35 cellular contexts compared by ENCODE assay signal in the genomic region with DNA sequence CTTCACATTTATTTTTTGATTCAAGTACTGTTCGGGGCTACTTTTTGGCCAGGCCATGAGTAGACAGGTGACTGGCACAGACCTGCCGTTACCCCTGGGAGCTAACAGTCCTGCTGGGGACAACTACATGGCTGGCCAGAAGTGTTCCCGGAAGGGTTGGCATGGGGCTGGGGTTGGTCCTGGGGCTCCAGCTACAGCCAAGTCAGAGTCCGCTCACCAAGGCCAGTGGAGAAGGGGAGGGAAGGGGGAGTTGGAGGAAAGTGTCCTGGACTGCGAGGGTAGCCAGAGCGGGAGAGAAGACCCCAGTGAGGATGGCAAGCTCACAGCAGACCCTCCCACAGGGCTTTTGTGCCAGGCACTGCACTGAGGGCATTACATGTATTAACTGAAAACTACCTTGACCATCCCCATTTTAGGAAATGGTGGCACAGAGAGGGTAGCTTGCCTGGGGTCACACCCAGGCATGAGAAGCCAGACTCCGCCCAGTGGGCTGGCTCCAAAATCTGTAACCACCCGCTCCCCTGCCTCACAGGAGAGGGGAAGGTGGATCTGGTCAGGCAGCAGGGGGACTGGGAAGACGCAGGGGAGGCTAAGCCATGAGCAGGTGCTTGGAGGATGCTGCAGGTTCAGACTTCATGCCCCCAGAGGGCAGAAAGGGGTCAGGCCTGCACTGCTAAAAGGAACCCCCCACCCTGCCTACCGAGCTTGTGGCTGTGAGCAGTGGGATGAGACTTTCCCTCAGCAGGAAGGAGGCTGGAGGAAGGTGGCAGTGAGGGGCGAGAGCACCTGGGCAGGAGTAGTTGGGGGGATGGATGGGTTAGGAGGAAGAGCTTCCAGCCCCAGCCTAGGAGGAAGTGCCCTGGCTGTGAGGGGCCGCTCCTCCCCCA. TPM values are rescaled to one million over a fixed set of nuclear protein-coding genes. Genes with fewer than 3 reads are reported as not detected.
DNase-seq lines count a peak whose midpoint lies in the region; ATAC-seq, FAIRE-seq and TF ChIP-seq lines count a peak whose summit lies in the region.
"Had no signal": no experiment of that assay in that cellular context is flagged by ENCODE, and none has a peak within 500 bp of the region (broad histone marks: within the 10 kb centered on the region; RNA-seq: fewer than 3 reads in every experiment).

No MANE protein-coding gene starts in this region.

- H4K91ac ChIP-seq in H1 (replicated peaks; ENCODE audit: insufficient read length, low read length): peak overlapping the region; percentile 57

- peak overlapping the region; percentile 60; the same call in 1 of the 2 replicates for H2BK5ac ChIP-seq in H1 (ENCODE audit: low read depth, low read length)

- TF ChIP-seq EP300 in H1 (IDR thresholded peaks at IDR 0.05; ENCODE audit: borderline replicate concordance in 1 of 2, low read depth in 2 of 2, low read length in 2 of 2): no peak

- no peak overlapping the region for H2BK120ac ChIP-seq in H1 (replicated peaks; ENCODE audit: low read depth, low read length)

- H2AFZ ChIP-seq in H1 (ENCODE audit: low read length): no peak overlapping the region
- H2AFZ ChIP-seq: hepatocyte had no signal

- H3K36me3 Mint-ChIP-seq in CD4-positive, CD25-positive, alpha-beta regulatory T cell: no peaks in the 10 kb centered on the region
- H3K36me3 Mint-ChIP-seq: activated CD4-positive, alpha-beta memory T cell treated with anti-CD3 and anti-CD28 coated beads for 36 hours; stimulated activated memory B cell treated with anti-CD40 and anti-IgM and Interleukin-4, amounts not matched to agents 10 μg/mL and 1 μg/mL and 100 μg/mL, for 72 hours had no signal

- no peak overlapping the region for H3K4ac ChIP-seq in H1 (replicated peaks; ENCODE audit: insufficient read length, low read depth, low read length)

- H3K27ac Mint-ChIP-seq in CD4-positive, CD25-positive, alpha-beta regulatory T cell: peak overlapping the region in 2 of 3 donors; percentile 29 to 80
- H3K27ac Mint-ChIP-seq: activated CD4-positive, alpha-beta memory T cell treated with anti-CD3 and anti-CD28 coated beads for 36 hours; activated T-cell treated with anti-CD3 and anti-CD28 coated beads, Interleukin-2, amount 50 U/mL, for 72 hours; stimulated activated memory B cell treated with anti-CD40 and anti-IgM and Interleukin-4, amounts not matched to agents 10 μg/mL and 1 μg/mL and 100 μg/mL, for 72 hours; T-helper 1 cell treated with Interleukin-12 subunit alpha and Interleukin-12 subunit beta and Interleukin-4 antibody, amounts not matched to agents 30 μg/mL and 1 μg/mL, for 36 hours had no signal

- no peak overlapping the region for H4K8ac ChIP-seq in H1 (ENCODE audit: extremely low read depth, insufficient read depth, low read length)

- no peak overlapping the region for H3K4me3 Mint-ChIP-seq in CD4-positive, CD25-positive, alpha-beta regulatory T cell
- H3K4me3 Mint-ChIP-seq: activated CD4-positive, alpha-beta memory T cell treated with anti-CD3 and anti-CD28 coated beads for 36 hours; activated naive CD8-positive, alpha-beta T cell treated with anti-CD3 and anti-CD28 coated beads, Interleukin-2, amount 50 U/mL, for 24 hours; activated T-cell treated with anti-CD3 and anti-CD28 coated beads, Interleukin-2, amount 50 U/mL, for 72 hours; central memory CD8-positive, alpha-beta T cell; stimulated activated memory B cell treated with anti-CD40 and anti-IgM and Interleukin-4, amounts not matched to agents 10 μg/mL and 1 μg/mL and 100 μg/mL, for 72 hours; T-helper 1 cell treated with Interleukin-12 subunit alpha and Interleukin-12 subunit beta and Interleukin-4 antibody, amounts not matched to agents 30 μg/mL and 1 μg/mL, for 36 hours had no signal

- H3K23ac ChIP-seq in H1 (ENCODE audit: insufficient read length): no peak overlapping the region

- ATAC-seq in CD4-positive, CD25-positive, alpha-beta regulatory T cell (ENCODE audit: low read depth in 2 of 2): no peak
- ATAC-seq in psoas muscle (peak in 3 of 4 donors; percentile 63 to 72 (median 67)), GM18873 (IDR thresholded peaks at IDR 0.05; ENCODE audit: low FRiP score, unreplicated experiment) (no peak), GM18867 (IDR thresholded peaks at IDR 0.05; ENCODE audit: unreplicated experiment) (no peak)
- ATAC-seq: activated naive CD8-positive, alpha-beta T cell treated with anti-CD3 and anti-CD28 coated beads, Interleukin-2, amount 50 U/mL, for 24 hours; activated T-cell treated with anti-CD3 and anti-CD28 coated beads, Interleukin-2, amount 50 U/mL, for 72 hours; stimulated activated memory B cell treated with anti-CD40 and anti-IgM and Interleukin-4, amounts not matched to agents 10 μg/mL and 1 μg/mL and 100 μg/mL, for 72 hours had no signal

- H3K4me2 ChIP-seq in H1 (ENCODE audit: insufficient read depth in 1 of 2, low read depth in 2 of 2, low read length in 2 of 2): no peak overlapping the region
- H3K4me2 ChIP-seq: hepatocyte, KMS-11, SK-N-SH had no signal

- peak overlapping the region; percentile 72; the same call in 1 of the 2 replicates for H2BK15ac ChIP-seq in H1 (ENCODE audit: low read length)

- no peaks in the 10 kb centered on the region for H4K20me1 ChIP-seq in H1 (replicated peaks in 1 of 2; ENCODE audit: control insufficient read depth in 1 of 2, insufficient read depth in 2 of 2, low read length in 2 of 2)

- no peak overlapping the region for H4K5ac ChIP-seq in H1 (ENCODE audit: insufficient read length, low read depth, low read length)

- TF ChIP-seq RAD21 in H1 (IDR thresholded peaks at IDR 0.05 in 1 of 2, conservative IDR thresholded peaks at IDR 0.05 in 1 of 2; ENCODE audit: low read depth in 2 of 2, low read length in 2 of 2): no peak

- H3K23me2 ChIP-seq in H1 (ENCODE audit: low read depth, low read length): no peaks in the 10 kb centered on the region

- CTCF ChIA-PET in H1 (lab: Charles Lee; ENCODE audit: partially characterized antibody): interaction anchor here (0.7 to 4.2 kb wide), 19 partner anchors 10 to 333 kb away, joined by 3 to 21 read pairs (median 5); no protein-coding TSS in a partner anchor

- in situ Hi-C loops in KBM-7 (cut with MboI; ENCODE audit: low pct_unique_long_range_greater_than_20kb, low sequenced_read_pairs): no loop called here

- no peak overlapping the region for H3K14ac ChIP-seq in H1 (ENCODE audit: insufficient read length)

- peak overlapping the region; percentile 48; the same call in 1 of the 2 replicates for H2BK20ac ChIP-seq in H1 (ENCODE audit: low read length)

- FAIRE-seq in H1 (lab: Jason Lieb, UNC): no peak
- FAIRE-seq: GM18507 had no signal

- H3K9me3 ChIP-seq in CD4-positive, CD25-positive, alpha-beta regulatory T cell (ENCODE audit: control insufficient read depth in 2 of 2, low read length in 2 of 2): no peaks in the 10 kb centered on the region
- H3K9me3 ChIP-seq in H1 (ENCODE audit: insufficient read depth in 2 of 2, low read depth in 1 of 2, low read length in 1 of 2) (no peaks in the 10 kb centered on the region), left ventricle myocardium inferior (replicated peaks) (no peaks in the 10 kb centered on the region), psoas muscle (no peaks in the 10 kb centered on the region)
- H3K9me3 ChIP-seq: HAP-1, sigmoid colon, SK-N-SH had no signal

- H3K4me1 Mint-ChIP-seq in CD4-positive, CD25-positive, alpha-beta regulatory T cell: no peaks in the 10 kb centered on the region
- H3K4me1 Mint-ChIP-seq: activated naive CD8-positive, alpha-beta T cell treated with anti-CD3 and anti-CD28 coated beads, Interleukin-2, amount 50 U/mL, for 24 hours; central memory CD8-positive, alpha-beta T cell; stimulated activated memory B cell treated with anti-CD40 and anti-IgM and Interleukin-4, amounts not matched to agents 10 μg/mL and 1 μg/mL and 100 μg/mL, for 72 hours had no signal

- 0 out of 2 replicates have a peak overlapping the region, but pooled peaks have one; percentile 24 for H2AK5ac ChIP-seq in H1 (ENCODE audit: low read depth, low read length)

- H3K9me3 Mint-ChIP-seq in CD4-positive, CD25-positive, alpha-beta regulatory T cell: peaks cover 0 to 1% (median 0%) of the 10 kb centered on the region in 7 donors
- H3K9me3 Mint-ChIP-seq: activated CD4-positive, alpha-beta memory T cell treated with anti-CD3 and anti-CD28 coated beads for 36 hours; activated naive CD8-positive, alpha-beta T cell treated with anti-CD3 and anti-CD28 coated beads, Interleukin-2, amount 50 U/mL, for 24 hours; activated T-cell treated with anti-CD3 and anti-CD28 coated beads, Interleukin-2, amount 50 U/mL, for 72 hours; central memory CD8-positive, alpha-beta T cell; stimulated activated memory B cell treated with anti-CD40 and anti-IgM and Interleukin-4, amounts not matched to agents 10 μg/mL and 1 μg/mL and 100 μg/mL, for 72 hours; T-helper 1 cell treated with Interleukin-12 subunit alpha and Interleukin-12 subunit beta and Interleukin-4 antibody, amounts not matched to agents 30 μg/mL and 1 μg/mL, for 36 hours had no signal

- 86% methylated on average over 11 of the region's 12 CpGs; no CpG with 5 or more reads in 1 of the 2 experiments for WGBS in H1 (ENCODE audit: extremely low coverage in 1 of 2, insufficient coverage in 1 of 2, insufficient read length in 1 of 2, insufficient replicate concordance in 2 of 2, low coverage in 1 of 2, low lambda C conversion rate in 2 of 2, missing lambda C conversion rate in 1 of 2), 2 experiments
- WGBS in psoas muscle, 3 donors: 70 to 80% (median 75%) methylated on average over 11 to 12 of the region's 12 CpGs

- H3K27me3 Mint-ChIP-seq in CD4-positive, CD25-positive, alpha-beta regulatory T cell: no peaks in the 10 kb centered on the region
- H3K27me3 Mint-ChIP-seq: activated CD4-positive, alpha-beta memory T cell treated with anti-CD3 and anti-CD28 coated beads for 36 hours; activated naive CD8-positive, alpha-beta T cell treated with anti-CD3 and anti-CD28 coated beads, Interleukin-2, amount 50 U/mL, for 24 hours had no signal

- H3K79me2 ChIP-seq in H1 (ENCODE audit: control insufficient read depth in 1 of 2, insufficient read depth in 2 of 2, low read length in 2 of 2): no peaks in the 10 kb centered on the region
- H3K79me2 ChIP-seq: hepatocyte had no signal

- no peak for TF ChIP-seq POLR2A in H1 (IDR thresholded peaks at IDR 0.05; ENCODE audit: control extremely low read depth in 1 of 2, low read depth in 2 of 2, low read length in 2 of 2)

- H3K36me3 ChIP-seq in CD4-positive, CD25-positive, alpha-beta regulatory T cell (ENCODE audit: control insufficient read depth, insufficient read depth, low read length): no peaks in the 10 kb centered on the region
- 0 out of 8 replicates have a peak, but pooled peaks cover 0 to 2% (median 0%) of the 10 kb centered on the region in 4 experiments for H3K36me3 ChIP-seq in H1 (ENCODE audit: control insufficient read depth in 2 of 4, insufficient read depth in 4 of 4, low read length in 3 of 4)
- peaks cover 49% of the 10 kb centered on the region for H3K36me3 ChIP-seq in left ventricle myocardium inferior
- H3K36me3 ChIP-seq in psoas muscle (ENCODE audit: insufficient read depth in 1 of 2, low read depth in 1 of 2): peaks cover 0 to 32% of the 10 kb centered on the region in 2 donors
- H3K36me3 ChIP-seq: HAP-1 had no signal

- H3K9ac ChIP-seq in H1 (replicated peaks in 1 of 4; ENCODE audit: extremely low read depth in 1 of 4, low read depth in 3 of 4, low read length in 3 of 4): no peak overlapping the region
- H3K9ac ChIP-seq: KMS-11, SK-N-SH had no signal

- no peaks in the 10 kb centered on the region; the same call in 1 of the 2 replicates for H3K79me1 ChIP-seq in H1 (ENCODE audit: low read depth, low read length)

- DNase-seq in CD4-positive, CD25-positive, alpha-beta regulatory T cell: no peak
- DNase-seq in H1 (ENCODE audit: low read depth in 1 of 2, low spot score in 2 of 2) (no peak), left ventricle myocardium inferior (peak; percentile 54), psoas muscle (peak; percentile 29 to 50), NCI-H2107 treated with DMSO at 0.1 percent for 48 hours (lab: John Stamatoyannopoulos, UW; ENCODE audit: unreplicated experiment) (no peak), KBM-7 (no peak)
- DNase-seq: activated CD4-positive, alpha-beta memory T cell treated with anti-CD3 and anti-CD28 coated beads for 36 hours; activated CD4-positive, CD25-positive, alpha-beta regulatory T cell; activated naive CD4-positive, alpha-beta T cell; activated naive CD8-positive, alpha-beta T cell treated with anti-CD3 and anti-CD28 coated beads, Interleukin-2, amount 50 U/mL, for 24 hours; activated T-cell treated with anti-CD3 and anti-CD28 coated beads, Interleukin-2, amount 50 U/mL, for 72 hours; DMS 273 treated with DMSO at 0.1 percent for 48 hours; dorsolateral prefrontal cortex; EL; foreskin melanocyte; mesenchymal stem cell; MM.1S; NCI-H1417 treated with DMSO at 0.1 percent for 48 hours; NCI-H2029 treated with DMSO at 0.1 percent for 48 hours; NCI-H526; OCI-M1; sigmoid colon; SK-N-SH; stimulated activated CD4-positive, alpha-beta T cell treated with anti-CD3 and anti-CD28 coated beads, Interleukin-15, amount 100 ng/mL, for 24 hours; stimulated activated CD4-positive, alpha-beta T cell treated with anti-CD3 and anti-CD28 coated beads, Interleukin-4, amount 100 ng/mL, for 4 hours had no signal

- H3K27me3 ChIP-seq in CD4-positive, CD25-positive, alpha-beta regulatory T cell (ENCODE audit: control insufficient read depth, insufficient read depth, low read length): no peaks in the 10 kb centered on the region
- no peaks in the 10 kb centered on the region for H3K27me3 ChIP-seq in H1 (replicated peaks in 1 of 4; ENCODE audit: control insufficient read depth in 3 of 4, extremely low read depth in 1 of 4, insufficient read depth in 3 of 4, low read length in 3 of 4)
- H3K27me3 ChIP-seq in left ventricle myocardium inferior (ENCODE audit: low read depth): no peaks in the 10 kb centered on the region
- H3K27me3 ChIP-seq in psoas muscle (ENCODE audit: insufficient read depth in 3 of 3, low read length in 2 of 3): no peaks in the 10 kb centered on the region
- H3K27me3 ChIP-seq: dorsolateral prefrontal cortex, hepatocyte, sigmoid colon had no signal

- H3K4me3 ChIP-seq in CD4-positive, CD25-positive, alpha-beta regulatory T cell (ENCODE audit: low read depth, low read length): no peak overlapping the region
- H3K4me3 ChIP-seq in H1 (ENCODE audit: extremely low read depth in 1 of 4, insufficient read depth in 2 of 4, low read depth in 3 of 4, low read length in 4 of 4) (no peak overlapping the region), left ventricle myocardium inferior (no peak overlapping the region), psoas muscle (no peak overlapping the region)
- H3K4me3 ChIP-seq: dorsolateral prefrontal cortex, HAP-1, hepatocyte, sigmoid colon had no signal

- peak overlapping the region; percentile 75; the same call in 1 of the 2 replicates for H2BK12ac ChIP-seq in H1 (ENCODE audit: low read depth, low read length)

- POLR2A ChIA-PET in H1 (lab: Charles Lee; ENCODE audit: partially characterized antibody): interaction anchor here (1.3 to 3.3 kb wide), 4 partner anchors 8 to 26 kb away, joined by 3 to 13 read pairs (median 6); no protein-coding TSS in a partner anchor

- no peak overlapping the region for H3K56ac ChIP-seq in H1 (replicated peaks; ENCODE audit: insufficient read length, low read depth, low read length)

- H3K18ac ChIP-seq in H1 (ENCODE audit: extremely low read depth, low read length): peak overlapping the region; percentile 19; the same call in 1 of the 2 replicates

- no peak overlapping the region for H3K27ac ChIP-seq in CD4-positive, CD25-positive, alpha-beta regulatory T cell (ENCODE audit: insufficient read depth, low read length, poor library complexity, severe bottlenecking)
- H3K27ac ChIP-seq in H1 (ENCODE audit: low read depth, low read length): no peak overlapping the region
- H3K27ac ChIP-seq in left ventricle myocardium inferior (replicated peaks): peak overlapping the region; percentile 76
- peak overlapping the region; percentile 25 for H3K27ac ChIP-seq in psoas muscle
- H3K27ac ChIP-seq: hepatocyte, HL-60, KMS-11, sigmoid colon had no signal

- TF ChIP-seq CTCF in H1 (IDR thresholded peaks at IDR 0.05; ENCODE audit: control extremely low read depth in 1 of 3, insufficient read depth in 1 of 3, low read depth in 1 of 3, low read length in 3 of 3): no peak
- no peak for TF ChIP-seq CTCF in left ventricle myocardium inferior (IDR thresholded peaks at IDR 0.05; ENCODE audit: borderline replicate concordance)
- TF ChIP-seq CTCF in psoas muscle (IDR thresholded peaks at IDR 0.05): no peak

- intact Hi-C loops in left ventricle myocardium inferior (cut with micrococcal nuclease) (no loop called here), psoas muscle (cut with DNase I) (loop anchor here (5.0 kb wide), 2 partner anchors 59 to 64 kb away; no protein-coding TSS in a partner anchor)

- H3K4me1 ChIP-seq in CD4-positive, CD25-positive, alpha-beta regulatory T cell (ENCODE audit: control insufficient read depth, insufficient read depth, low read length, poor library complexity, severe bottlenecking): no peaks in the 10 kb centered on the region
- H3K4me1 ChIP-seq in H1 (replicated peaks in 1 of 4; ENCODE audit: control insufficient read depth in 3 of 4, insufficient read depth in 4 of 4, low read length in 3 of 4): peaks cover 0 to 8% (median 3%) of the 10 kb centered on the region in 4 experiments; a peak in 6 of 7 replicates
- H3K4me1 ChIP-seq in left ventricle myocardium inferior: peaks cover 96% of the 10 kb centered on the region
- peaks cover 47% of the 10 kb centered on the region for H3K4me1 ChIP-seq in psoas muscle
- H3K4me1 ChIP-seq: HAP-1 had no signal

RNA-seq across cellular contexts. Expression of gene ESYT3, which starts 38.3 kb away (rescaled TPM):
- total RNA-seq in CD4-positive, CD25-positive, alpha-beta regulatory T cell: not detected
- under 1 TPM in 1 of 4 donors, not detected in 3; 0.17 TPM for polyA plus RNA-seq in CD4-positive, CD25-positive, alpha-beta regulatory T cell
- total RNA-seq in H1 (2021; fragmentation: NEBNext Ultra II Directional; extraction: Animal tissue kit (Norgen Biotek cat#: 25700)): 7.0 and 7.3 TPM in 2 replicates
- polyA plus RNA-seq in H1 (2011; rRNA removed) (4.3 and 4.4 TPM in 2 replicates), psoas muscle (1 to 10 TPM in 1 of 3 donors, under 1 TPM in 2; 0.35 to 3.5 (median 0.37) TPM)
- 4.3 TPM for polyA plus RNA-seq in H1 (2011; cell fraction: cytosol; rRNA removed)
- 19.2 TPM for polyA plus RNA-seq in H1 (2011; cell fraction: nucleus; rRNA removed)
- polyA plus RNA-seq in H1 (2012, experiment 1 of 2): 4.3 to 6.6 TPM (median 5.3 TPM) in 4 replicates
- polyA plus RNA-seq in H1 (2012, experiment 2 of 2): 1.4 TPM
- polyA plus RNA-seq in H1 (2013, experiment 1 of 2): 4.7 TPM
- polyA plus RNA-seq in H1 (2013, experiment 2 of 2): 4.9 TPM
- 9.0 and 12.1 TPM in 2 replicates for polyA minus RNA-seq in H1 (2011; rRNA and poly(A)+ RNA removed)
- 5.9 TPM for polyA minus RNA-seq in H1 (2011; cell fraction: cytosol; rRNA and poly(A)+ RNA removed)
- 23.7 TPM for polyA minus RNA-seq in H1 (2011; cell fraction: nucleus; rRNA and poly(A)+ RNA removed)
- total RNA-seq in left ventricle myocardium inferior (1.0 TPM), psoas muscle (1 to 10 TPM; 1.2 to 4.5 (median 2.3) TPM)

RNA-seq across cellular contexts. Expression of gene MRAS, which starts 47.7 kb away (rescaled TPM):
- not detected for total RNA-seq in CD4-positive, CD25-positive, alpha-beta regulatory T cell
- not detected for polyA plus RNA-seq in CD4-positive, CD25-positive, alpha-beta regulatory T cell
- total RNA-seq in H1 (2021; fragmentation: NEBNext Ultra II Directional; extraction: Animal tissue kit (Norgen Biotek cat#: 25700)): 15.6 and 16.2 TPM in 2 replicates
- 10.6 and 15.1 TPM in 2 replicates for polyA plus RNA-seq in H1 (2011; rRNA removed)
- polyA plus RNA-seq in H1 (2011; cell fraction: cytosol; rRNA removed): 10.6 TPM
- 12.2 TPM for polyA plus RNA-seq in H1 (2011; cell fraction: nucleus; rRNA removed)
- 10.5 to 14.7 TPM (median 12.3 TPM) in 4 replicates for polyA plus RNA-seq in H1 (2012, experiment 1 of 2)
- 4.4 TPM for polyA plus RNA-seq in H1 (2012, experiment 2 of 2)
- polyA plus RNA-seq in H1 (2013, experiment 1 of 2): 10.0 TPM
- 9.6 TPM for polyA plus RNA-seq in H1 (2013, experiment 2 of 2)
- 14.3 and 17.3 TPM in 2 replicates for polyA minus RNA-seq in H1 (2011; rRNA and poly(A)+ RNA removed)
- 4.1 TPM for polyA minus RNA-seq in H1 (2011; cell fraction: cytosol; rRNA and poly(A)+ RNA removed)
- polyA minus RNA-seq in H1 (2011; cell fraction: nucleus; rRNA and poly(A)+ RNA removed): 9.0 TPM
- 349 TPM for total RNA-seq in left ventricle myocardium inferior
- 100 to 1,000 TPM; 107 to 166 (median 123) TPM for total RNA-seq in psoas muscle
- 10 to 100 TPM; 43.8 to 88.9 (median 62.7) TPM for polyA plus RNA-seq in psoas muscle

Comparison
In these comparisons a context has a peak if more than half of its experiments do, and no peak if none do; other contexts are left out.
1. ATAC-seq: peak in psoas muscle (3 of 4); none in CD4-positive, CD25-positive, alpha-beta regulatory T cell (0 of 2), GM18873 (single experiment) and GM18867 (single experiment).
2. DNase-seq: peak in left ventricle myocardium inferior (single experiment) and psoas muscle (2 of 2); none in CD4-positive, CD25-positive, alpha-beta regulatory T cell (0 of 3), H1 (0 of 2), NCI-H2107 treated with DMSO at 0.1 percent for 48 hours (single experiment) and KBM-7 (single experiment).
3. H3K27ac ChIP-seq: peak in left ventricle myocardium inferior (single experiment) and psoas muscle (single experiment); none in CD4-positive, CD25-positive, alpha-beta regulatory T cell (single experiment) and H1 (single experiment).
4. RNA of gene MRAS, which starts 47.7 kb away (total RNA-seq): 349 TPM in left ventricle myocardium inferior (single experiment), 107 to 166 TPM in psoas muscle and 15.6 to 16.2 TPM in H1; not detected in CD4-positive, CD25-positive, alpha-beta regulatory T cell (single experiment); every median in the first group is over 10 times any median in the second.